In the genomic region with DNA sequence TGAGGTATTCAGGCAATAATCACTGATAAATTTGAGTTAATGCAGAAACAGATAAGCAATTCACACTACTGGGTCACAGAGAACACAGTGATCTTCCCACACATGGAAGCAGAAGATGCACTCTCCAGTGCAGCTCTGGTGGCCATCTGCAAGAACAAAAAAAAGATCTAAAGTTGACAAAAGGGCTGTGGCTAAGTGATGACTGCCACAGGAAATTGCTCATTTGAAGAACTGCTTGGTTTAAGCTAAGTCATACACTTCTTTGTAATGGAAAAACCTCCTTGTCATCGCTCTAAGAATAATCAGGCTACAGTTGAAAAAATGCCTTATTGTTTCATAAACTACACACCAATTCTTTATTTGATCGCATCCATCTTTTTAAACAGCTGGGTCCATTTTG, we compare ENCODE assay signal across 8 cellular contexts.
A peak's percentile ranks its signal among the peaks of the same experiment; 100 is the strongest.
DNase-seq lines count a peak whose midpoint lies in the region; ATAC-seq, FAIRE-seq and TF ChIP-seq lines count a peak whose summit lies in the region.
"Had no signal": no experiment of that assay in that cellular context is flagged by ENCODE, and none has a peak within 500 bp of the region (broad histone marks: within the 10 kb centered on the region; RNA-seq: fewer than 3 reads in every experiment).

No MANE protein-coding gene starts in this region.

- H3K4me1 ChIP-seq in pancreas, result peaks cover 0 to 4% (median 0%) of the 10 kb centered on the region in 3 donors

- H3K4me3 ChIP-seq in astrocyte of the cerebellum (ENCODE audit: low read depth, low read length) (no peak overlapping the region), pancreas (no peak overlapping the region)
- H3K4me3 ChIP-seq: thoracic aorta had no signal

- ATAC-seq in HG02759 (IDR thresholded peaks at IDR 0.05; ENCODE audit: unreplicated experiment) (peak; percentile 87), pancreas (peak in 3 of 4 donors; percentile 46 to 75 (median 59))

- in situ Hi-C loops in astrocyte of the cerebellum (cut with HindIII; ENCODE audit: low sequenced_read_pairs), result no loop called here

- DNase-seq in GM18507 (ENCODE audit: extremely low spot score, insufficient read length, low read depth) (peak; percentile 57), OCI-M1 (lab: John Stamatoyannopoulos, UW) (peak; percentile 74), astrocyte of the cerebellum (ENCODE audit: low read depth) (peak; percentile 32), pancreas (no peak), UCSD-AML1 (lab: John Stamatoyannopoulos, UW; ENCODE audit: unreplicated experiment) (no peak), D721Med (ENCODE audit: insufficient read length, low spot score) (no peak)

- no peak for TF ChIP-seq CTCF in astrocyte of the cerebellum (IDR thresholded peaks at IDR 0.05; ENCODE audit: low read depth, low read length, missing control alignments)
- no peak for TF ChIP-seq CTCF in pancreas (IDR thresholded peaks at IDR 0.05)
- no peak for TF ChIP-seq CTCF in D721Med (IDR thresholded peaks at IDR 0.05; ENCODE audit: insufficient read depth, missing control alignments)

- H3K9me3 ChIP-seq in pancreas, result no peaks in the 10 kb centered on the region
- H3K9me3 ChIP-seq: thoracic aorta had no signal

- FAIRE-seq in GM18507 (lab: Jason Lieb, UNC) (peak; percentile 92), pancreas (lab: Jason Lieb, UNC) (no peak), D721Med (lab: Jason Lieb, UNC) (no peak)

- H3K27ac ChIP-seq in pancreas, result peak overlapping the region in 1 of 4 donors; percentile 42

- no peaks in the 10 kb centered on the region for H3K36me3 ChIP-seq in pancreas
- H3K36me3 ChIP-seq: thoracic aorta had no signal

- intact Hi-C loops in pancreas (cut with DNase I), result no loop called here

- WGBS in pancreas, 2 donors, result 90 to 91% methylated on average over 2 of the region's 2 CpGs

- no peaks in the 10 kb centered on the region for H3K27me3 ChIP-seq in pancreas

Comparison
In these comparisons a context has a peak if more than half of its experiments do, and no peak if none do; other contexts are left out.
1. DNase-seq: peak in GM18507 (single experiment), OCI-M1 (single experiment) and astrocyte of the cerebellum (single experiment); none in pancreas (0 of 6), UCSD-AML1 (single experiment) and D721Med (single experiment).